Comparison of ENCODE assay signal across 8 cellular contexts in the genomic region with DNA sequence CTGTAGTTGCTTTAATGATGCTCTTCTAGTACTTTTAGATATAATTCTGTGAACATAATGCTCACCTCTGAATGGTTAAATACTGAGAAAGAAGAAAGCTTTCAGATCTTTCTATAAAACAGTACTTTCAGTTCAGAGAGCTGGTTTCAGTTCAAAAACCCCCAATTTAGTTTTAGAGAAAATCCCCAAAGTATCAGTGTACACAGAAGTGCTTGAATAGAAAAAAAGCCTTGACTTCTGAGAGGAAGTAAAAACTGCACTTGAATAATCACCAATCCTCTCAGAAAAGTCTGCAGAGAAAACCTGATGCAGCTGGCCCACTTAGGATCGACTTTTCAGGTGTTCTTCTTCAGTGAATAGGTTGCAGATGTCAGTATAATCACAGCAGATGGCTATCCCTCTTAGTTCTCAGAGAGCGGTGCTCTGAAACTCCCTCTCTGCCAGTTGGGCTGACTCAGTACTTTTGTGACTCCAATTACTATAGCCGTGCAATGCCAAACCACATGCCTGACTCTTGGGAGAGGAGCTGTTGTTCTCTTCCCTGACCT.
DNase-seq lines count a peak whose midpoint lies in the region; ATAC-seq and TF ChIP-seq lines count a peak whose summit lies in the region.

No MANE protein-coding gene starts in this region.

- TF ChIP-seq POLR2A in testis (IDR thresholded peaks at IDR 0.05): no peak

- H3K4me3 ChIP-seq in testis: no peak overlapping the region

- WGBS in testis, 2 donors: 23 to 26% methylated on average over 3 of the region's 3 CpGs

- in situ Hi-C loops in ACHN (cut with HindIII; ENCODE audit: low pct_ligation_motif_present, low pct_unique_long_range_greater_than_20kb, low sequenced_read_pairs): no loop called here

- TF ChIP-seq CTCF in testis (IDR thresholded peaks at IDR 0.05): no peak

- ATAC-seq in GM18870 (IDR thresholded peaks at IDR 0.05; ENCODE audit: unreplicated experiment) (peak; percentile 98), HG02981 (IDR thresholded peaks at IDR 0.05; ENCODE audit: unreplicated experiment) (peak; percentile 93)

- no peaks in the 10 kb centered on the region for H3K27me3 ChIP-seq in testis

- intact Hi-C loops in testis (cut with DNase I; ENCODE audit: low total_unique reads): no loop called here

- DNase-seq in ACHN: peak; percentile 17
- DNase-seq in NCI-H226: peak; percentile 65
- DNase-seq in fibroblast of gingiva (ENCODE audit: low read depth): peak; percentile 77
- DNase-seq in testis: peak; percentile 28
- DNase-seq in mucosa of gallbladder (ENCODE audit: low spot score): no peak
- DNase-seq in NCI-H526 treated with DMSO at 0.1 percent for 48 hours (lab: John Stamatoyannopoulos, UW): no peak

- H3K27ac ChIP-seq in testis: no peak overlapping the region

- H3K4me1 ChIP-seq in testis: peaks cover 3% of the 10 kb centered on the region

- no peaks in the 10 kb centered on the region for H3K36me3 ChIP-seq in testis (ENCODE audit: low read depth, missing control alignments)

- no peaks in the 10 kb centered on the region for H3K9me3 ChIP-seq in testis

Comparison
In these comparisons a context has a peak if more than half of its experiments do, and no peak if none do; other contexts are left out.
1. DNase-seq: peak in ACHN (single experiment), NCI-H226 (single experiment), fibroblast of gingiva (single experiment) and testis (single experiment); none in mucosa of gallbladder (single experiment) and NCI-H526 treated with DMSO at 0.1 percent for 48 hours (single experiment).